ENCODE assay signal across 1 cellular context in genomic region chr15:93088200-93088980, GRCh38.
TF ChIP-seq lines count a peak whose summit lies in the region.

No MANE protein-coding gene starts in this region.

TF ChIP-seq in A549, 52 proteins besides CTCF, POLR2A, EP300 and RAD21 (continued from another document):
- TF ChIP-seq BCL3 (IDR thresholded peaks at IDR 0.05) (no peak), PHF8 (IDR thresholded peaks at IDR 0.05; ENCODE audit: borderline replicate concordance, low read depth) (no peak), FOXS1 (CRISPR knock-in tag; IDR thresholded peaks at IDR 0.05) (no peak), RARB (CRISPR knock-in tag; IDR thresholded peaks at IDR 0.05) (no peak), MAX (IDR thresholded peaks at IDR 0.05) (no peak)
